16 cellular contexts compared by ENCODE assay signal in genomic region chr5:142315231-142315900, GRCh38. TPM values are rescaled to one million over a fixed set of nuclear protein-coding genes. Genes with fewer than 3 reads are reported as not detected.
DNase-seq lines count a peak whose midpoint lies in the region; ATAC-seq, FAIRE-seq and TF ChIP-seq lines count a peak whose summit lies in the region.
"Had no signal": no experiment of that assay in that cellular context is flagged by ENCODE, and none has a peak within 500 bp of the region (broad histone marks: within the 10 kb centered on the region; RNA-seq: fewer than 3 reads in every experiment).

No MANE protein-coding gene starts in this region.

- no peak for TF ChIP-seq RAD21 in HepG2 (CRISPR knock-in tag; IDR thresholded peaks at IDR 0.05)

- H3K27ac Mint-ChIP-seq in glutamatergic neuron (ENCODE audit: unreplicated experiment), result no peak overlapping the region
- H3K27ac Mint-ChIP-seq: activated CD8-positive, alpha-beta T cell treated with anti-CD3 and anti-CD28 coated beads for 36 hours; activated T-cell treated with anti-CD3 and anti-CD28 coated beads, Interleukin-2, amount 50 U/mL, for 24 hours; stimulated activated naive B cell treated with anti-CD40 and anti-IgM and Interleukin-4, amounts not matched to agents 10 μg/mL and 1 μg/mL and 100 μg/mL, for 72 hours; T-helper 1 cell treated with Interleukin-12 subunit alpha and Interleukin-12 subunit beta and Interleukin-4 antibody, amounts not matched to agents 30 μg/mL and 1 μg/mL, for 36 hours had no signal

- CTCF ChIA-PET in HepG2 (lab: Yijun Ruan, JAX; ENCODE audit: low intra/inter-chr PET ratio, low total read pairs), result no interaction called here

- no peaks in the 10 kb centered on the region for H3K36me3 Mint-ChIP-seq in glutamatergic neuron (ENCODE audit: unreplicated experiment)
- H3K36me3 Mint-ChIP-seq: activated naive CD4-positive, alpha-beta T cell treated with anti-CD3 and anti-CD28 coated beads, Interleukin-2, amount 10 ng/mL, durations not matched to agents 7 days and 5 days; CD8-positive, alpha-beta memory T cell had no signal

- H3K4me3 Mint-ChIP-seq in glutamatergic neuron (ENCODE audit: unreplicated experiment), result no peak overlapping the region
- H3K4me3 Mint-ChIP-seq: activated CD8-positive, alpha-beta T cell treated with anti-CD3 and anti-CD28 coated beads for 36 hours; activated naive CD4-positive, alpha-beta T cell treated with anti-CD3 and anti-CD28 coated beads, Interleukin-2, amount 10 ng/mL, durations not matched to agents 7 days and 5 days; activated T-cell treated with anti-CD3 and anti-CD28 coated beads, Interleukin-2, amount 50 U/mL, for 24 hours; stimulated activated naive B cell treated with anti-CD40 and anti-IgM and Interleukin-4, amounts not matched to agents 10 μg/mL and 1 μg/mL and 100 μg/mL, for 72 hours; T-helper 1 cell treated with Interleukin-12 subunit alpha and Interleukin-12 subunit beta and Interleukin-4 antibody, amounts not matched to agents 30 μg/mL and 1 μg/mL, for 36 hours had no signal

- TF ChIP-seq EP300 in HepG2 (IDR thresholded peaks at IDR 0.05; ENCODE audit: low read depth in 2 of 2, low read length in 2 of 2) (no peak), HepG2 (CRISPR knock-in tag; IDR thresholded peaks at IDR 0.05; ENCODE audit: borderline replicate concordance) (no peak)

- peaks cover 35% of the 10 kb centered on the region for H3K4me1 Mint-ChIP-seq in glutamatergic neuron (ENCODE audit: low read depth, unreplicated experiment)

- no TSS peak for BruUV-seq in HepG2 (replicated peaks; lab: Mats Ljungman, UMichigan)

- intact Hi-C loops in HepG2 (cut with micrococcal nuclease; ENCODE audit: unreplicated experiment), result no loop called here
- intact Hi-C loops in right lobe of liver (cut with DNase I), result no loop called here

- H3K4me2 ChIP-seq in HepG2 (ENCODE audit: low read depth, low read length) (no peak overlapping the region), hepatocyte (peak overlapping the region; percentile 29)

- in situ Hi-C loops in HepG2 (cut with HindIII; ENCODE audit: extremely low pct_ligation_motif_present, low pct_unique_long_range_greater_than_20kb), result loop anchor here (25.0 kb wide), 1 partner anchor 153 kb away; no protein-coding TSS in a partner anchor

- H3K4me3 ChIP-seq in HepG2 (replicated peaks in 1 of 3; ENCODE audit: insufficient read depth in 1 of 3, low read depth in 2 of 3, low read length in 3 of 3) (no peak overlapping the region), right lobe of liver (no peak overlapping the region), adipocyte (ENCODE audit: low read length) (no peak overlapping the region), hepatocyte (no peak overlapping the region), urinary bladder (ENCODE audit: low read depth, low read length) (no peak overlapping the region)

- TF ChIP-seq POLR2A in HepG2 (IDR thresholded peaks at IDR 0.05; ENCODE audit: insufficient read depth in 1 of 2, low read depth in 2 of 2, low read length in 2 of 2) (no peak), right lobe of liver (IDR thresholded peaks at IDR 0.05) (no peak)

- H3K9ac ChIP-seq in HepG2 (ENCODE audit: insufficient read depth, low read depth, low read length) (no peak overlapping the region), adipocyte (ENCODE audit: low read length) (no peak overlapping the region)

- peaks cover 82% of the 10 kb centered on the region for H3K4me1 ChIP-seq in HepG2 (ENCODE audit: insufficient read depth, low read length)
- peaks cover 0 to 19% (median 10%) of the 10 kb centered on the region in 4 donors for H3K4me1 ChIP-seq in right lobe of liver
- H3K4me1 ChIP-seq in adipocyte (ENCODE audit: control insufficient read depth, insufficient read depth, low read length), result peaks cover 51% of the 10 kb centered on the region
- peaks cover 21% of the 10 kb centered on the region for H3K4me1 ChIP-seq in hepatocyte (ENCODE audit: insufficient read depth)
- H3K4me1 ChIP-seq in urinary bladder (ENCODE audit: insufficient read depth), result no peaks in the 10 kb centered on the region

- ATAC-seq in HepG2 (no peak), right lobe of liver (no peak), HG03521 (IDR thresholded peaks at IDR 0.05; ENCODE audit: unreplicated experiment) (no peak), GM21717 (IDR thresholded peaks at IDR 0.05; ENCODE audit: unreplicated experiment) (no peak)
- ATAC-seq: activated CD8-positive, alpha-beta T cell treated with anti-CD3 and anti-CD28 coated beads for 36 hours; stimulated activated naive B cell treated with anti-CD40 and anti-IgM and Interleukin-4, amounts not matched to agents 10 μg/mL and 1 μg/mL and 100 μg/mL, for 72 hours had no signal

- H4K20me1 ChIP-seq in HepG2 (ENCODE audit: insufficient read depth, low read length) (peaks cover 93% of the 10 kb centered on the region), hepatocyte (ENCODE audit: insufficient read depth, poor library complexity, severe bottlenecking) (peaks cover 11% of the 10 kb centered on the region)

- H3K9me2 ChIP-seq in hepatocyte (replicated peaks; ENCODE audit: insufficient read depth), result no peaks in the 10 kb centered on the region

- H3K9me3 ChIP-seq in HepG2 (ENCODE audit: low read length) (no peaks in the 10 kb centered on the region), right lobe of liver (no peaks in the 10 kb centered on the region), adipocyte (ENCODE audit: control insufficient read depth, low read length) (no peaks in the 10 kb centered on the region), hepatocyte (ENCODE audit: low read depth) (no peaks in the 10 kb centered on the region)
- H3K9me3 ChIP-seq: neutrophil had no signal

- 98% methylated on average over 4 of the region's 4 CpGs for WGBS in HepG2 (ENCODE audit: low lambda C conversion rate)
- 78% methylated on average over 3 of the region's 4 CpGs for WGBS in right lobe of liver (ENCODE audit: insufficient coverage, low coverage, low lambda C conversion rate, missing lambda C conversion rate)
- WGBS in hepatocyte (ENCODE audit: low lambda C conversion rate, missing lambda C conversion rate), result 94% methylated on average over 4 of the region's 4 CpGs
- 92% methylated on average over 4 of the region's 4 CpGs for WGBS in urinary bladder

- DNase-seq in HepG2 (ENCODE audit: low spot score) (no peak), right lobe of liver (no peak), adipocyte (ENCODE audit: low read depth) (peak; percentile 9), hepatocyte (ENCODE audit: low spot score) (no peak), glutamatergic neuron (no peak)
- DNase-seq: activated CD8-positive, alpha-beta T cell treated with anti-CD3 and anti-CD28 coated beads for 36 hours; activated T-cell treated with anti-CD3 and anti-CD28 coated beads, Interleukin-2, amount 50 U/mL, for 24 hours; cortex of kidney; stimulated activated naive B cell treated with anti-CD40 and anti-IgM and Interleukin-4, amounts not matched to agents 10 μg/mL and 1 μg/mL and 100 μg/mL, for 72 hours had no signal

- H3K79me2 ChIP-seq in HepG2 (ENCODE audit: insufficient read depth, low read length) (peaks cover 99% of the 10 kb centered on the region), hepatocyte (peaks cover 90% of the 10 kb centered on the region)

- H3K27me3 Mint-ChIP-seq in glutamatergic neuron (ENCODE audit: unreplicated experiment), result peaks cover 2% of the 10 kb centered on the region

- POLR2A ChIA-PET in HepG2 (lab: Yijun Ruan, JAX), result no interaction called here

- peaks cover 2% of the 10 kb centered on the region for H3K9me3 Mint-ChIP-seq in glutamatergic neuron (ENCODE audit: unreplicated experiment)
- H3K9me3 Mint-ChIP-seq: activated CD8-positive, alpha-beta T cell treated with anti-CD3 and anti-CD28 coated beads for 36 hours; activated naive CD4-positive, alpha-beta T cell treated with anti-CD3 and anti-CD28 coated beads, Interleukin-2, amount 10 ng/mL, durations not matched to agents 7 days and 5 days; activated T-cell treated with anti-CD3 and anti-CD28 coated beads, Interleukin-2, amount 50 U/mL, for 24 hours; CD8-positive, alpha-beta memory T cell; stimulated activated naive B cell treated with anti-CD40 and anti-IgM and Interleukin-4, amounts not matched to agents 10 μg/mL and 1 μg/mL and 100 μg/mL, for 72 hours; T-helper 1 cell treated with Interleukin-12 subunit alpha and Interleukin-12 subunit beta and Interleukin-4 antibody, amounts not matched to agents 30 μg/mL and 1 μg/mL, for 36 hours had no signal

- H3K36me3 ChIP-seq in HepG2 (replicated peaks in 1 of 2; ENCODE audit: control insufficient read depth in 1 of 2, insufficient read depth in 2 of 2, low read length in 2 of 2), result peaks cover 45 to 81% of the 10 kb centered on the region in 2 experiments
- H3K36me3 ChIP-seq in right lobe of liver, result peaks cover 0 to 8% (median 0%) of the 10 kb centered on the region in 4 donors
- H3K36me3 ChIP-seq in adipocyte (ENCODE audit: control insufficient read depth, insufficient read depth, low read length, severe bottlenecking), result peaks cover 44% of the 10 kb centered on the region
- no peaks in the 10 kb centered on the region for H3K36me3 ChIP-seq in hepatocyte (replicated peaks; ENCODE audit: insufficient read depth, low read depth)
- H3K36me3 ChIP-seq in urinary bladder (ENCODE audit: insufficient read depth), result no peaks in the 10 kb centered on the region
- H3K36me3 ChIP-seq: neutrophil had no signal

- H3K27ac ChIP-seq in HepG2 (ENCODE audit: extremely low read length, insufficient read depth, low read length), result no peak overlapping the region
- H3K27ac ChIP-seq in right lobe of liver, result no peak overlapping the region
- peak overlapping the region; percentile 32 for H3K27ac ChIP-seq in hepatocyte
- H3K27ac ChIP-seq in urinary bladder (ENCODE audit: low read depth), result peak overlapping the region; percentile 53
- H3K27ac ChIP-seq: neutrophil had no signal

- H3K27me3 ChIP-seq in HepG2 (ENCODE audit: control insufficient read depth in 1 of 2, insufficient read depth in 2 of 2, low read length in 2 of 2) (no peaks in the 10 kb centered on the region; a peak in 1 of 5 replicates), right lobe of liver (no peaks in the 10 kb centered on the region), adipocyte (replicated peaks; ENCODE audit: control insufficient read depth, insufficient read depth, low read length) (no peaks in the 10 kb centered on the region), hepatocyte (no peaks in the 10 kb centered on the region)

- FAIRE-seq in HepG2 (lab: Jason Lieb, UNC), result no peak

- H2AFZ ChIP-seq in HepG2 (ENCODE audit: low read length), result no peak overlapping the region
- H2AFZ ChIP-seq in hepatocyte, result no peak overlapping the region

- no peak for TF ChIP-seq CTCF in HepG2 (CRISPR knock-in tag; IDR thresholded peaks at IDR 0.05)
- TF ChIP-seq CTCF in right lobe of liver (IDR thresholded peaks at IDR 0.05), result no peak
- TF ChIP-seq CTCF in hepatocyte (IDR thresholded peaks at IDR 0.05; ENCODE audit: poor library complexity), result no peak
- no peak for TF ChIP-seq CTCF in glutamatergic neuron (IDR thresholded peaks at IDR 0.05; ENCODE audit: partially characterized antibody, unreplicated experiment)

RNA-seq across cellular contexts. Expression of gene SPRY4, which starts 9.5 kb away (rescaled TPM):
- 8.9 and 9.0 TPM in 2 replicates for total RNA-seq in HepG2 (2016; rRNA removed; fragmentation: Illumina TruSeq; extraction: Trizol)
- 1.6 and 1.8 TPM in 2 replicates for total RNA-seq in HepG2 (2016; cell fraction: cytosol; rRNA removed; fragmentation: Illumina TruSeq; extraction: Trizol; ENCODE audit: low read depth)
- total RNA-seq in HepG2 (2016; cell fraction: insoluble cytoplasmic fraction; rRNA removed; fragmentation: Illumina TruSeq; extraction: Trizol), result 8.3 and 8.7 TPM in 2 replicates
- total RNA-seq in HepG2 (2016; cell fraction: membrane; rRNA removed; fragmentation: Illumina TruSeq; extraction: Trizol), result 5.8 and 6.0 TPM in 2 replicates
- total RNA-seq in HepG2 (2016; cell fraction: nucleus; rRNA removed; fragmentation: Illumina TruSeq; extraction: Trizol), result 12.5 and 16.8 TPM in 2 replicates
- 17.8 and 19.2 TPM in 2 replicates for polyA plus RNA-seq in HepG2 (2011; rRNA removed)
- 10.9 and 12.6 TPM in 2 replicates for polyA plus RNA-seq in HepG2 (2011; cell fraction: cytosol; rRNA removed)
- polyA plus RNA-seq in HepG2 (2011; cell fraction: nucleus; rRNA removed), result 61.0 and 63.7 TPM in 2 replicates
- polyA plus RNA-seq in HepG2 (2012), result 10.0 and 17.2 TPM in 2 replicates
- polyA plus RNA-seq in HepG2 (2016; cell fraction: cytosol; fragmentation: Illumina TruSeq; extraction: Trizol; ENCODE audit: low read depth), result 0.37 and 0.40 TPM in 2 replicates
- polyA plus RNA-seq in HepG2 (2016; cell fraction: insoluble cytoplasmic fraction; fragmentation: Illumina TruSeq; extraction: Trizol; ENCODE audit: low read depth), result 6.9 and 9.0 TPM in 2 replicates
- polyA plus RNA-seq in HepG2 (2016; cell fraction: membrane; fragmentation: Illumina TruSeq; extraction: Trizol; ENCODE audit: low read depth), result 2.0 and 2.1 TPM in 2 replicates
- 21.3 and 22.7 TPM in 2 replicates for polyA plus RNA-seq in HepG2 (2016; cell fraction: nucleus; fragmentation: Illumina TruSeq; extraction: Trizol; ENCODE audit: insufficient read depth, low read depth)
- polyA minus RNA-seq in HepG2 (2011; rRNA and poly(A)+ RNA removed; ENCODE audit: low replicate concordance), result 0.09 and 81.1 TPM in 2 replicates
- 21.7 and 22.2 TPM in 2 replicates for polyA minus RNA-seq in HepG2 (2011; cell fraction: cytosol; rRNA and poly(A)+ RNA removed)
- 40.0 and 40.4 TPM in 2 replicates for polyA minus RNA-seq in HepG2 (2011; cell fraction: nucleus; rRNA and poly(A)+ RNA removed)
- total RNA-seq in right lobe of liver, result 10 to 100 TPM in 2 of 6 experiments, 1 to 10 TPM in 4; 3.9 to 11.6 (median 7.3) TPM
- 6.1 and 7.2 TPM in 2 replicates for total RNA-seq in hepatocyte
- 4.3 and 8.5 TPM in 2 replicates for polyA plus RNA-seq in hepatocyte
- total RNA-seq in urinary bladder, result 8.6 TPM
- 11.6 TPM for polyA plus RNA-seq in urinary bladder
- 12.5 TPM for total RNA-seq in glutamatergic neuron (ENCODE audit: unreplicated experiment)
- polyA plus RNA-seq: CD8-positive, alpha-beta memory T cell had no signal

Comparison
In these comparisons a context has a peak if more than half of its experiments do, and no peak if none do; other contexts are left out.
1. H3K27ac ChIP-seq: peak in hepatocyte (single experiment) and urinary bladder (single experiment); none in HepG2 (single experiment) and right lobe of liver (0 of 3).